13 cellular contexts compared by ENCODE assay signal in the genomic region with DNA sequence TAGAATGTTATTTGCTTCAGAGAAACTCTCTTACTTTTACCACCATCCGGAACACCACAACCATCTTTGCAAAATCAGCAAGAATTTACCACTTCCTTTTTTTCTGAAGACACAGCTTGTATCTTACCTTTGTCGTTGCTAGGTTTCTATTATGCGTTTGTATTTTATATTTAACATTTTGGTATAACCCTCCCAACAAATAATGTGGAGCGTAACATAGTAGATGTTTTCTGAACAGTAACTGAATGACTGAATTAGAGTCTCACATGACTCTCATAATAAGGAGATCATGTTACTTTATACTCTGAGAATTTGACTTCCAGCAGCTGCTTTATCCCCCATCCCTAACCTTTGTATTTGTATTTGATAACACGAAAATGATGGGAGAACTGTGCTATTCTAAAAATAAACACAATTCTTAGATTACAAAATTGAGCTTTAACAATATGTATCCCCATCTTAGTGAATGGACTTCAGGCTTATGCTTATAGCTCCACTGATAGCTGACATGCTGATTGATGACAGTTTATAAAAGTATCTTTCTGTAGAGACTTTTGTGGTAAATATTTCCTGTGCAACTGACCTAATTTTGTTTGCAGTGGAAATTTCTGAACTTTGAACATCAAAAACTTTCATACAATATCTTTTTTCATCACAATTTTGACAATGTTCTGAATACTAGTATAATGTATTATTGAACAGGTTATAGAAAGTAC. TPM values are rescaled to one million over a fixed set of nuclear protein-coding genes. Genes with fewer than 3 reads are reported as not detected.
DNase-seq lines count a peak whose midpoint lies in the region; ATAC-seq and TF ChIP-seq lines count a peak whose summit lies in the region.
"Had no signal": no experiment of that assay in that cellular context is flagged by ENCODE, and none has a peak within 500 bp of the region (broad histone marks: within the 10 kb centered on the region; RNA-seq: fewer than 3 reads in every experiment).

No MANE protein-coding gene starts in this region.

- intact Hi-C loops in activated CD4-positive, alpha-beta T cell treated with anti-CD3 and anti-CD28 coated beads, Interleukin-2, amount 10 ng/mL, durations not matched to agents 24 days and 14 days (cut with micrococcal nuclease), result no loop called here
- intact Hi-C loops in activated CD8-positive, alpha-beta T cell treated with anti-CD3 and anti-CD28 coated beads for 36 hours (cut with micrococcal nuclease), result no loop called here

- no peak overlapping the region for H3K4me3 ChIP-seq in smooth muscle cell
- H3K4me3 ChIP-seq: uterus had no signal

- WGBS in smooth muscle cell (ENCODE audit: low lambda C conversion rate), result 83% methylated on average over 5 of the region's 5 CpGs

- CTCF ChIA-PET in activated CD8-positive, alpha-beta T cell treated with anti-CD3 and anti-CD28 coated beads for 36 hours (lab: Charles Lee), result interaction anchor here (0.7 to 1.0 kb wide), 3 partner anchors 18 to 284 kb away, joined by 3 to 4 read pairs (median 3); no protein-coding TSS in a partner anchor

- H3K9ac ChIP-seq in smooth muscle cell (ENCODE audit: low read depth), result no peak overlapping the region

- H3K4me1 Mint-ChIP-seq in activated CD4-positive, alpha-beta T cell treated with anti-CD3 and anti-CD28 coated beads, Interleukin-2, amount 10 ng/mL, durations not matched to agents 24 days and 14 days, result peaks cover 34% of the 10 kb centered on the region
- H3K4me1 Mint-ChIP-seq in activated CD8-positive, alpha-beta T cell treated with anti-CD3 and anti-CD28 coated beads for 36 hours (ENCODE audit: low read depth), result peaks cover 49% of the 10 kb centered on the region
- H3K4me1 Mint-ChIP-seq in stimulated activated effector memory CD8-positive, alpha-beta T cell treated with anti-CD3 and anti-CD28 coated beads, Interleukin-12 subunit alpha, Interleukin-12 subunit beta, amount 100 ng/mL, for 72 hours, result peaks cover 76% of the 10 kb centered on the region

- no peaks in the 10 kb centered on the region for H3K27me3 ChIP-seq in smooth muscle cell (ENCODE audit: low read depth)
- H3K27me3 ChIP-seq: uterus had no signal

- no peak overlapping the region for H3K27ac ChIP-seq in smooth muscle cell (ENCODE audit: low read depth)
- H3K27ac ChIP-seq: uterus had no signal

- H3F3A ChIP-seq in smooth muscle cell (ENCODE audit: low read depth), result no peaks in the 10 kb centered on the region

- H3K27me3 Mint-ChIP-seq in activated CD4-positive, alpha-beta T cell treated with anti-CD3 and anti-CD28 coated beads, Interleukin-2, amount 10 ng/mL, durations not matched to agents 24 days and 14 days, result no peaks in the 10 kb centered on the region
- H3K27me3 Mint-ChIP-seq in activated CD8-positive, alpha-beta T cell treated with anti-CD3 and anti-CD28 coated beads for 36 hours, result no peaks in the 10 kb centered on the region
- H3K27me3 Mint-ChIP-seq: dendritic cell treated with granulocyte-macrophage colony-stimulating factor and Interleukin-4, amounts not matched to agents 40 ng/mL and 50 ng/mL, for 4 days had no signal

- H2AFZ ChIP-seq in smooth muscle cell (ENCODE audit: low read depth), result no peak overlapping the region

- TF ChIP-seq CTCF in activated CD8-positive, alpha-beta T cell treated with anti-CD3 and anti-CD28 coated beads for 36 hours (IDR thresholded peaks at IDR 0.05), result no peak
- TF ChIP-seq CTCF in smooth muscle cell (IDR thresholded peaks at IDR 0.05; ENCODE audit: borderline replicate concordance, insufficient read depth, poor library complexity, severe bottlenecking), result no peak

- H3K4me1 ChIP-seq in smooth muscle cell (ENCODE audit: low read depth), result no peaks in the 10 kb centered on the region
- H3K4me1 ChIP-seq: uterus had no signal

- peak; percentile 75 for DNase-seq in activated CD4-positive, alpha-beta T cell treated with anti-CD3 and anti-CD28 coated beads, Interleukin-2, amount 10 ng/mL, durations not matched to agents 24 days and 14 days
- no peak for DNase-seq in activated CD4-positive, alpha-beta T cell treated with anti-CD3 and anti-CD28 coated beads, Interleukin-2, amount 50 U/mL, for 4 hours
- DNase-seq in KG1 (lab: John Stamatoyannopoulos, UW) (peak; percentile 32), smooth muscle cell (lab: John Stamatoyannopoulos, UW; ENCODE audit: unreplicated experiment) (no peak), DMS114 treated with DMSO at 0.1 percent for 48 hours (lab: John Stamatoyannopoulos, UW; ENCODE audit: unreplicated experiment) (no peak)
- DNase-seq in activated CD8-positive, alpha-beta T cell treated with anti-CD3 and anti-CD28 coated beads for 36 hours, result no peak
- DNase-seq in stimulated activated effector memory CD8-positive, alpha-beta T cell treated with anti-CD3 and anti-CD28 coated beads, Interleukin-12 subunit alpha, Interleukin-12 subunit beta, amount 100 ng/mL, for 72 hours (ENCODE audit: low spot score in 2 of 2), result no peak
- DNase-seq: stimulated activated CD4-positive, alpha-beta T cell treated with anti-CD3 and anti-CD28 coated beads, Interleukin-4, amount 100 ng/mL, for 1 hour; uterus had no signal

- H3K4me2 ChIP-seq in smooth muscle cell, result no peak overlapping the region

- H3K79me2 ChIP-seq in smooth muscle cell (ENCODE audit: low read depth), result no peaks in the 10 kb centered on the region

- peaks cover 21% of the 10 kb centered on the region for H3K9me3 Mint-ChIP-seq in activated CD4-positive, alpha-beta T cell treated with anti-CD3 and anti-CD28 coated beads, Interleukin-2, amount 10 ng/mL, durations not matched to agents 24 days and 14 days
- H3K9me3 Mint-ChIP-seq in activated CD8-positive, alpha-beta T cell treated with anti-CD3 and anti-CD28 coated beads for 36 hours, result peaks cover 11% of the 10 kb centered on the region
- H3K9me3 Mint-ChIP-seq in stimulated activated effector memory CD8-positive, alpha-beta T cell treated with anti-CD3 and anti-CD28 coated beads, Interleukin-12 subunit alpha, Interleukin-12 subunit beta, amount 100 ng/mL, for 72 hours, result peaks cover 9% of the 10 kb centered on the region
- H3K9me3 Mint-ChIP-seq: dendritic cell treated with granulocyte-macrophage colony-stimulating factor and Interleukin-4, amounts not matched to agents 40 ng/mL and 50 ng/mL, for 4 days had no signal

- peak overlapping the region; percentile 68 for H3K4me3 Mint-ChIP-seq in activated CD4-positive, alpha-beta T cell treated with anti-CD3 and anti-CD28 coated beads, Interleukin-2, amount 10 ng/mL, durations not matched to agents 24 days and 14 days
- peak overlapping the region; percentile 43 for H3K4me3 Mint-ChIP-seq in activated CD8-positive, alpha-beta T cell treated with anti-CD3 and anti-CD28 coated beads for 36 hours
- peak overlapping the region; percentile 56 for H3K4me3 Mint-ChIP-seq in stimulated activated effector memory CD8-positive, alpha-beta T cell treated with anti-CD3 and anti-CD28 coated beads, Interleukin-12 subunit alpha, Interleukin-12 subunit beta, amount 100 ng/mL, for 72 hours
- H3K4me3 Mint-ChIP-seq: dendritic cell treated with granulocyte-macrophage colony-stimulating factor and Interleukin-4, amounts not matched to agents 40 ng/mL and 50 ng/mL, for 4 days had no signal

- no peaks in the 10 kb centered on the region for H3K9me3 ChIP-seq in smooth muscle cell (replicated peaks; ENCODE audit: low read depth)
- H3K9me3 ChIP-seq: uterus had no signal

- peak; percentile 65 for ATAC-seq in activated CD8-positive, alpha-beta T cell treated with anti-CD3 and anti-CD28 coated beads for 36 hours
- ATAC-seq in stimulated activated effector memory CD8-positive, alpha-beta T cell treated with anti-CD3 and anti-CD28 coated beads, Interleukin-12 subunit alpha, Interleukin-12 subunit beta, amount 100 ng/mL, for 72 hours, result peak; percentile 42
- ATAC-seq in HG02571 (IDR thresholded peaks at IDR 0.05; ENCODE audit: unreplicated experiment), result no peak

- no peaks in the 10 kb centered on the region for H4K20me1 ChIP-seq in smooth muscle cell (ENCODE audit: low read depth)

- POLR2A ChIA-PET in activated CD8-positive, alpha-beta T cell treated with anti-CD3 and anti-CD28 coated beads for 36 hours (lab: Charles Lee), result no interaction called here

- H3K36me3 Mint-ChIP-seq in activated CD4-positive, alpha-beta T cell treated with anti-CD3 and anti-CD28 coated beads, Interleukin-2, amount 10 ng/mL, durations not matched to agents 24 days and 14 days (ENCODE audit: low read depth), result peaks cover 19% of the 10 kb centered on the region
- H3K36me3 Mint-ChIP-seq in activated CD8-positive, alpha-beta T cell treated with anti-CD3 and anti-CD28 coated beads for 36 hours (ENCODE audit: low read depth), result no peaks in the 10 kb centered on the region
- H3K36me3 Mint-ChIP-seq in stimulated activated effector memory CD8-positive, alpha-beta T cell treated with anti-CD3 and anti-CD28 coated beads, Interleukin-12 subunit alpha, Interleukin-12 subunit beta, amount 100 ng/mL, for 72 hours, result peaks cover 7% of the 10 kb centered on the region

- peak overlapping the region; percentile 83 for H3K27ac Mint-ChIP-seq in activated CD4-positive, alpha-beta T cell treated with anti-CD3 and anti-CD28 coated beads, Interleukin-2, amount 10 ng/mL, durations not matched to agents 24 days and 14 days
- H3K27ac Mint-ChIP-seq in activated CD8-positive, alpha-beta T cell treated with anti-CD3 and anti-CD28 coated beads for 36 hours, result peak overlapping the region; percentile 81
- peak overlapping the region; percentile 90 for H3K27ac Mint-ChIP-seq in stimulated activated effector memory CD8-positive, alpha-beta T cell treated with anti-CD3 and anti-CD28 coated beads, Interleukin-12 subunit alpha, Interleukin-12 subunit beta, amount 100 ng/mL, for 72 hours
- H3K27ac Mint-ChIP-seq: dendritic cell treated with granulocyte-macrophage colony-stimulating factor and Interleukin-4, amounts not matched to agents 40 ng/mL and 50 ng/mL, for 4 days had no signal

- no peaks in the 10 kb centered on the region for H3K36me3 ChIP-seq in smooth muscle cell (ENCODE audit: low read depth)
- H3K36me3 ChIP-seq: uterus had no signal

RNA-seq across cellular contexts. Expression of a gene that starts 7.9 kb away (rescaled TPM):
- 0.14 TPM in 1 of 2 replicates, not detected in the other for total RNA-seq in activated CD4-positive, alpha-beta T cell treated with anti-CD3 and anti-CD28 coated beads, Interleukin-2, amount 10 ng/mL, durations not matched to agents 24 days and 14 days
- total RNA-seq in activated CD8-positive, alpha-beta T cell treated with anti-CD3 and anti-CD28 coated beads for 36 hours, result 1 to 10 TPM; 4.7 to 4.9 TPM
- total RNA-seq in smooth muscle cell, result not detected in 2 replicates
- not detected in 2 replicates for polyA plus RNA-seq in smooth muscle cell
- total RNA-seq: H1, RPMI7951 had no signal
- polyA plus RNA-seq: H1 had no signal

RNA-seq across cellular contexts. Expression of a gene that starts 53.9 kb away (rescaled TPM):
- 386 and 391 TPM in 2 replicates for total RNA-seq in activated CD4-positive, alpha-beta T cell treated with anti-CD3 and anti-CD28 coated beads, Interleukin-2, amount 10 ng/mL, durations not matched to agents 24 days and 14 days
- 100 to 1,000 TPM; 240 to 259 TPM for total RNA-seq in activated CD8-positive, alpha-beta T cell treated with anti-CD3 and anti-CD28 coated beads for 36 hours
- 4.3 and 5.8 TPM in 2 replicates for total RNA-seq in smooth muscle cell
- 2.2 and 5.2 TPM in 2 replicates for polyA plus RNA-seq in smooth muscle cell

Comparison
In these comparisons a context has a peak if more than half of its experiments do, and no peak if none do; other contexts are left out.
1. DNase-seq: peak in activated CD4-positive, alpha-beta T cell treated with anti-CD3 and anti-CD28 coated beads, Interleukin-2, amount 10 ng/mL, durations not matched to agents 24 days and 14 days (single experiment) and KG1 (single experiment); none in activated CD4-positive, alpha-beta T cell treated with anti-CD3 and anti-CD28 coated beads, Interleukin-2, amount 50 U/mL, for 4 hours (0 of 2), activated CD8-positive, alpha-beta T cell treated with anti-CD3 and anti-CD28 coated beads for 36 hours (single experiment), stimulated activated effector memory CD8-positive, alpha-beta T cell treated with anti-CD3 and anti-CD28 coated beads, Interleukin-12 subunit alpha, Interleukin-12 subunit beta, amount 100 ng/mL, for 72 hours (0 of 2), smooth muscle cell (single experiment) and DMS114 treated with DMSO at 0.1 percent for 48 hours (single experiment).
2. RNA of a gene that starts 53.9 kb away (total RNA-seq): 386 to 391 TPM in activated CD4-positive, alpha-beta T cell treated with anti-CD3 and anti-CD28 coated beads, Interleukin-2, amount 10 ng/mL, durations not matched to agents 24 days and 14 days and 240 to 259 TPM in activated CD8-positive, alpha-beta T cell treated with anti-CD3 and anti-CD28 coated beads for 36 hours; 4.3 to 5.8 TPM in smooth muscle cell; every median in the first group is over 10 times any median in the second.
3. Peak in every context shown above with its lines, with median percentiles within 50 percentile points of each other: H3K27ac Mint-ChIP-seq and H3K4me3 Mint-ChIP-seq.